8 cellular contexts compared by ENCODE assay signal in genomic region chr3:185585862-185586643, GRCh38. TPM values are rescaled to one million over a fixed set of nuclear protein-coding genes. Genes with fewer than 3 reads are reported as not detected.
DNase-seq lines count a peak whose midpoint lies in the region; ATAC-seq and TF ChIP-seq lines count a peak whose summit lies in the region.

Gene SENP2, plus strand, starts transcription at chr3:185586295. Its CDS starts 119 bp downstream, at chr3:185586414.

- TF ChIP-seq POLR2A in GM19099 (IDR thresholded peaks at IDR 0.05; ENCODE audit: extremely low read depth, insufficient read length, low read depth), result peak; percentile 81

- peak; percentile 99 for DNase-seq in AG20443 (ENCODE audit: low spot score)
- peak; percentile 96 for DNase-seq in NCI-H510A (lab: John Stamatoyannopoulos, UW)
- DNase-seq in activated CD4-positive, alpha-beta T cell treated with anti-CD3 and anti-CD28 coated beads for 1 hour, result peak; percentile 100
- peak; percentile 98 for DNase-seq in cerebellum (ENCODE audit: low spot score)
- peak; percentile 100 for DNase-seq in islet precursor cell
- DNase-seq in stimulated activated CD4-positive, alpha-beta T cell treated with anti-CD3 and anti-CD28 coated beads, Interleukin-12 subunit alpha, Interleukin-12 subunit beta, amount 100 ng/mL, for 48 hours (ENCODE audit: low read depth in 2 of 3, low spot score in 1 of 3), result peak; percentile 98 to 99 (median 99)

- peak; percentile 96 for ATAC-seq in HG03432 (IDR thresholded peaks at IDR 0.05; ENCODE audit: unreplicated experiment)

RNA-seq across cellular contexts. Expression of gene SENP2, which starts in this region (rescaled TPM):
- 45.7 TPM for total RNA-seq in cerebellum

Comparison
In these comparisons a context has a peak if more than half of its experiments do, and no peak if none do; other contexts are left out.
1. Peak in every context shown above with its lines: DNase-seq and ATAC-seq.